ENCODE assay signal across 25 cellular contexts in genomic region chr13:81565849-81566248, GRCh38.
"Had no signal": no experiment of that assay in that cellular context is flagged by ENCODE, and none has a peak within 500 bp of the region (broad histone marks: within the 10 kb centered on the region; RNA-seq: fewer than 3 reads in every experiment).

No MANE protein-coding gene starts in this region.

- H3K4me1 ChIP-seq: colonic mucosa, esophagus squamous epithelium, gastroesophageal sphincter, heart left ventricle, left lung, lower lobe of right lung had no signal

- H3K79me2 ChIP-seq: hepatocyte had no signal

- H3K4me3 ChIP-seq: colonic mucosa, esophagus squamous epithelium, gastroesophageal sphincter, heart left ventricle, hepatocyte, left lung, lower lobe of right lung, mucosa of descending colon had no signal

- H3K27ac ChIP-seq: colonic mucosa, epithelial cell of prostate, esophagus squamous epithelium, gastroesophageal sphincter, heart left ventricle, hepatocyte, left lung, lower lobe of right lung had no signal

- FAIRE-seq: endometrium had no signal

- H2AFZ ChIP-seq: hepatocyte had no signal

- DNase-seq: colonic mucosa; cortex of kidney; effector CD8-positive, alpha-beta T cell; effector memory CD8-positive, alpha-beta T cell; endodermal cell; erythroblast; esophagus squamous epithelium; foreskin fibroblast; foreskin melanocyte; heart left ventricle; hypothalamus; immature natural killer cell; islet precursor cell; left cardiac atrium; left lung; left ventricle myocardium superior; lower lobe of right lung; mesenchymal stem cell; mucosa of descending colon; naive B cell had no signal

- H3K4me2 ChIP-seq: hepatocyte had no signal

- H3K9me3 ChIP-seq: colonic mucosa, esophagus squamous epithelium, gastroesophageal sphincter, left lung, lower lobe of right lung, mucosa of descending colon had no signal

- ATAC-seq: effector memory CD8-positive, alpha-beta T cell; esophagus mucosa; gastroesophageal sphincter; heart left ventricle; left cardiac atrium; left lung; left ventricle myocardium superior; lower lobe of right lung; mucosa of descending colon had no signal

- H3K27me3 ChIP-seq: colonic mucosa, esophagus squamous epithelium, gastroesophageal sphincter, heart left ventricle, hepatocyte, left lung had no signal

- H3K36me3 ChIP-seq: colonic mucosa, esophagus squamous epithelium, gastroesophageal sphincter, heart left ventricle, left lung, lower lobe of right lung had no signal
